8 cellular contexts compared by ENCODE assay signal in the genomic region with DNA sequence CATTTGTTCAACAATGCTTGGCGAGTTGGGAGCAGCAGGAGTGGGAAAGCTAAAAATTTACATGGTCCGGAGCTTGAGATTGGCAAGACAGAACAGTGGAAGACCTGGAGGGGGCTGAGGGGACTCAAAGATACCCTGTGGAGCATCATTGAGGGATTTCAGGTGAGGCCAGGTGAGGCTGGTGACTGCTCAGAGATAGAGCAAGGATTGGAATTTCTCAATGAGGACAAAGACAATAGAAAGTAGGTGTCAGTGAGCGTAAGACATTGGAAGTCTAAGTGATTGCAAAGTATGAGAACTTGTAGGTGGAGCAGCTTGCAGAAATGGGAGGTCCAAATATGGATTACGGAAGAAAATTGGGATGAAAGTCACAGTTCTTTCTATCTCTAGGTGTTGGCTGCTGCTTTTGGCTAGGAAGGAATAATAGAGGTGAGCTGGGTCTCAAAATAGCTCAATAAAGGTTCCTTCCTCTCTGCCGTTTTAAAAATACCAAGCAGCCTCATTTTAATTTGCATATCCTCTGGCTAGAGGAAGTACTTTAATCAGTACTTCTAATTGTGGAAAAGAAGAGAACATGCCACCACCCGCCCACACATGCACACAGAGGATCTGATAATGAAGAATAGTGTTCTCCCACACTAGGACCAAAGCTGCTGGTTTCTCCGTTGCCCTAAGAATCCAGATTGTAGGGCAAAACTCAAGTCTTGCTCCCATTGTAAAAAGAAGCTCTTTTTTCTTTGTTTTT. TPM values are rescaled to one million over a fixed set of nuclear protein-coding genes. Genes with fewer than 3 reads are reported as not detected.
A peak's percentile ranks its signal among the peaks of the same experiment; 100 is the strongest.
DNase-seq lines count a peak whose midpoint lies in the region; ATAC-seq and TF ChIP-seq lines count a peak whose summit lies in the region.

No MANE protein-coding gene starts in this region.

- ATAC-seq in GM19023 (IDR thresholded peaks at IDR 0.05; ENCODE audit: unreplicated experiment) (peak; percentile 43), HG03066 (IDR thresholded peaks at IDR 0.05; ENCODE audit: low read depth, unreplicated experiment) (peak; percentile 86), activated B cell treated with CpG ODN at 0.5 μM for 24 hours (ENCODE audit: low read depth) (peak; percentile 80)
- peak; percentile 77 to 82 for ATAC-seq in naive thymus-derived CD8-positive, alpha-beta T cell

- TF ChIP-seq CTCF in activated B cell treated with CpG ODN at 0.5 μM for 24 hours (IDR thresholded peaks at IDR 0.05): no peak
- TF ChIP-seq CTCF in nephron progenitor cell (IDR thresholded peaks at IDR 0.05): no peak

- in situ Hi-C loops in HAP-1 (cut with MboI; ENCODE audit: low sequenced_read_pairs): no loop called here

- H3K4me3 ChIP-seq in HAP-1: no peak overlapping the region

- H3K9me3 ChIP-seq in HAP-1: no peaks in the 10 kb centered on the region

- peaks cover 68% of the 10 kb centered on the region for H3K36me3 Mint-ChIP-seq in activated B cell treated with CpG ODN at 0.5 μM for 24 hours (ENCODE audit: low read depth)
- peaks cover 6 to 83% (median 36%) of the 10 kb centered on the region in 3 donors for H3K36me3 Mint-ChIP-seq in naive thymus-derived CD8-positive, alpha-beta T cell
- H3K36me3 Mint-ChIP-seq in nephron progenitor cell (ENCODE audit: low read depth): peaks cover 79% of the 10 kb centered on the region

- intact Hi-C loops in activated B cell treated with CpG ODN at 0.5 μM for 24 hours (cut with micrococcal nuclease): loop anchor here (1.0 to 5.0 kb wide), 4 partner anchors 12 to 96 kb away; a partner anchor contains a TSS

- no peaks in the 10 kb centered on the region for H3K36me3 ChIP-seq in HAP-1 (replicated peaks)

- CTCF ChIA-PET in activated B cell treated with CpG ODN at 0.5 μM for 24 hours (lab: Charles Lee): interaction anchor here (0.7 to 2.3 kb wide), 6 partner anchors 9 to 179 kb away, joined by 3 to 7 read pairs (median 4); a partner anchor contains a TSS

- peak overlapping the region; percentile 74 for H3K27ac Mint-ChIP-seq in activated B cell treated with CpG ODN at 0.5 μM for 24 hours
- peak overlapping the region; percentile 71 to 89 (median 85) for H3K27ac Mint-ChIP-seq in naive thymus-derived CD8-positive, alpha-beta T cell
- no peak overlapping the region for H3K27ac Mint-ChIP-seq in nephron progenitor cell

- H3K27me3 ChIP-seq in HAP-1 (ENCODE audit: low read depth): no peaks in the 10 kb centered on the region

- H3K27me3 Mint-ChIP-seq in activated B cell treated with CpG ODN at 0.5 μM for 24 hours: no peaks in the 10 kb centered on the region
- no peaks in the 10 kb centered on the region for H3K27me3 Mint-ChIP-seq in naive thymus-derived CD8-positive, alpha-beta T cell
- H3K27me3 Mint-ChIP-seq in nephron progenitor cell (ENCODE audit: low read depth, poor library complexity): no peaks in the 10 kb centered on the region

- no peak overlapping the region for H3K27ac ChIP-seq in substantia nigra (ENCODE audit: low read depth, low read length, poor library complexity, severe bottlenecking)

- H3K4me3 Mint-ChIP-seq in activated B cell treated with CpG ODN at 0.5 μM for 24 hours (peak overlapping the region; percentile 69), nephron progenitor cell (no peak overlapping the region)
- H3K4me3 Mint-ChIP-seq in naive thymus-derived CD8-positive, alpha-beta T cell: peak overlapping the region; percentile 29 to 82 (median 66)

- DNase-seq in activated B cell treated with CpG ODN at 0.5 μM for 24 hours: no peak
- peak in 5 of 10 donors; percentile 4 to 36 (median 14) for DNase-seq in naive thymus-derived CD8-positive, alpha-beta T cell
- DNase-seq in substantia nigra (lab: John Stamatoyannopoulos, UW): no peak
- no peak for DNase-seq in NCI-H524 treated with DMSO at 0.1 percent for 48 hours (lab: John Stamatoyannopoulos, UW)
- DNase-seq in HAP-1 (ENCODE audit: low spot score in 2 of 2): no peak
- DNase-seq in nephron progenitor cell: no peak

- H3K4me1 Mint-ChIP-seq in activated B cell treated with CpG ODN at 0.5 μM for 24 hours: peaks cover 71% of the 10 kb centered on the region
- H3K4me1 Mint-ChIP-seq in naive thymus-derived CD8-positive, alpha-beta T cell: peaks cover 46 to 80% (median 69%) of the 10 kb centered on the region in 4 donors
- H3K4me1 Mint-ChIP-seq in nephron progenitor cell: peaks cover 14% of the 10 kb centered on the region

- POLR2A ChIA-PET in activated B cell treated with CpG ODN at 0.5 μM for 24 hours (lab: Charles Lee): interaction anchor here (0.6 to 2.5 kb wide), 10 partner anchors 10 to 1559 kb away, joined by 3 to 13 read pairs (median 4); a partner anchor contains a TSS
- POLR2A ChIA-PET in naive thymus-derived CD8-positive, alpha-beta T cell (lab: Charles Lee): interaction anchor here (0.9 to 3.5 kb wide), 6 partner anchors 16 to 79 kb away, joined by 3 to 23 read pairs (median 3); a partner anchor contains a TSS

- peaks cover 13% of the 10 kb centered on the region for H3K4me1 ChIP-seq in HAP-1

- H3K9me3 Mint-ChIP-seq in activated B cell treated with CpG ODN at 0.5 μM for 24 hours (no peaks in the 10 kb centered on the region), nephron progenitor cell (peaks cover 4% of the 10 kb centered on the region)
- H3K9me3 Mint-ChIP-seq in naive thymus-derived CD8-positive, alpha-beta T cell: no peaks in the 10 kb centered on the region

RNA-seq across cellular contexts. Expression of a gene that starts 42.4 kb away (rescaled TPM):
- 159 and 180 TPM in 2 replicates for total RNA-seq in activated B cell treated with CpG ODN at 0.5 μM for 24 hours
- total RNA-seq in naive thymus-derived CD8-positive, alpha-beta T cell: 100 to 1,000 TPM; 414 to 419 TPM
- 100 to 1,000 TPM; 157 to 230 (median 158) TPM for polyA plus RNA-seq in naive thymus-derived CD8-positive, alpha-beta T cell
